16 cellular contexts compared by ENCODE assay signal in the genomic region with DNA sequence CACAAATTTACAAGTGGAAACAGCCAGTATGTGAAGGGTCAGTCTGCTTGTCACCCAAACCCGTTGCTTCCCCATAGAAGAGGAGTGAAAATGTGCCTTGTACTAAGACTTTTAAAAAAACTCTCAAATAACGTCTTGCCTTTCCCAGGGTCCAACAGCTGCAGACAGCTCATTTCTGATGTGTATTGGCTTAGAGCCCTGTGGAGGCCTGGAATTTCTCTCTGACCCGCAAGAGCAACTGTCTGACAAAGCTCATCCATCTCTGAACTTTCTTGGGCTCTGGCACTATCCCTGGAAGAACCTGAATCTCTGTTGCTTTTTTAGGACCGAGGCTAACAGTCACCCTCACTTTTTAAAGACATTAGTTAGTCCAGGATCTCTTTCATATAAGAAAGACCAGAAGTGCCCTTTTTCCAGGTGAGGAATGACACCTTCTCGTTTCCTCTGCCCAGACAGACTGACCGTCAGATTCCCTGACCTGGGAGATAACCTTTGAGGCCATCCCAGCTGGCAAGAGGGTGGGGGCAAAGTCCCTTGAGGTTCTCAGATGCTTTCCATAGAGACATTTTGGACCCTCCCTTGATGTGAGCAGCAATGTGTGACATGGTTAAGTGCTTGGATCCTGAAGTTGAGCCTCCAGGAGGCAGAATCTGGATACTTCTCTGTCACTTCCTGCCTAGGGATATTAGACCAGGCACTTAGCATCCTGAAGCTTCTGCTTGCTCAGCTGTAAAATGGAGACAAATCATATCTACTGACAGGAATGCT. TPM values are rescaled to one million over a fixed set of nuclear protein-coding genes. Genes with fewer than 3 reads are reported as not detected.
A peak's percentile ranks its signal among the peaks of the same experiment; 100 is the strongest.
DNase-seq lines count a peak whose midpoint lies in the region; ATAC-seq and TF ChIP-seq lines count a peak whose summit lies in the region.
"Had no signal": no experiment of that assay in that cellular context is flagged by ENCODE, and none has a peak within 500 bp of the region (broad histone marks: within the 10 kb centered on the region; RNA-seq: fewer than 3 reads in every experiment).

No MANE protein-coding gene starts in this region.

- TF ChIP-seq CTCF in fibroblast of lung (conservative IDR thresholded peaks at IDR 0.05 in 1 of 2, IDR thresholded peaks at IDR 0.05 in 1 of 2; ENCODE audit: low read depth in 1 of 2, low read length in 2 of 2) (no peak), mesothelial cell of epicardium (IDR thresholded peaks at IDR 0.05; ENCODE audit: unreplicated experiment) (no peak), upper lobe of left lung (IDR thresholded peaks at IDR 0.05) (no peak)

- no peak overlapping the region for H3K4me2 ChIP-seq in fibroblast of lung (ENCODE audit: extremely low read depth, insufficient read depth, low read length)
- H3K4me2 ChIP-seq: neural progenitor cell had no signal

- no peak for DNase-seq in left cardiac atrium
- DNase-seq in Right ventricle myocardium superior: no peak
- DNase-seq in fibroblast of lung (ENCODE audit: low read depth in 2 of 2): peak; percentile 85 to 90
- DNase-seq in mesothelial cell of epicardium (ENCODE audit: low spot score in 2 of 2, unreplicated experiment in 2 of 2): no peak
- DNase-seq in upper lobe of left lung: no peak
- DNase-seq in LoVo (ENCODE audit: low spot score): no peak
- DNase-seq in NCI-H1417 (lab: John Stamatoyannopoulos, UW): no peak
- DNase-seq in SIG-M5 (lab: John Stamatoyannopoulos, UW): no peak
- DNase-seq: effector memory CD8-positive, alpha-beta T cell; left lung; NCI-H2029; stomach had no signal

- H3K27ac Mint-ChIP-seq in mesothelial cell of epicardium: peak overlapping the region; percentile 5
- H3K27ac Mint-ChIP-seq: effector memory CD8-positive, alpha-beta T cell; neural progenitor cell had no signal

- TF ChIP-seq EP300 in upper lobe of left lung (IDR thresholded peaks at IDR 0.05): no peak

- H3K4me1 Mint-ChIP-seq in mesothelial cell of epicardium: peaks cover 13% of the 10 kb centered on the region

- TF ChIP-seq POLR2A in upper lobe of left lung (IDR thresholded peaks at IDR 0.05): no peak

- no peak overlapping the region for H2AFZ ChIP-seq in fibroblast of lung (ENCODE audit: low read length)
- H2AFZ ChIP-seq: neural progenitor cell had no signal

- no peaks in the 10 kb centered on the region for H3K9me3 ChIP-seq in fibroblast of lung (ENCODE audit: control insufficient read depth, insufficient read depth, low read depth, low read length)
- no peaks in the 10 kb centered on the region for H3K9me3 ChIP-seq in upper lobe of left lung
- H3K9me3 ChIP-seq: left lung, stomach had no signal

- 64% methylated on average over 6 of the region's 6 CpGs for WGBS in upper lobe of left lung, 2 donors

- no peaks in the 10 kb centered on the region for H3K36me3 ChIP-seq in fibroblast of lung (ENCODE audit: control insufficient read depth, insufficient read depth, low read length)
- H3K36me3 ChIP-seq in upper lobe of left lung: no peaks in the 10 kb centered on the region
- H3K36me3 ChIP-seq: left lung, neural progenitor cell, stomach had no signal

- no peak overlapping the region for H3K4me3 ChIP-seq in fibroblast of lung (replicated peaks in 1 of 4; ENCODE audit: control extremely low read depth in 1 of 4, insufficient read depth in 1 of 4, low read depth in 3 of 4, low read length in 4 of 4)
- no peak overlapping the region for H3K4me3 ChIP-seq in upper lobe of left lung
- H3K4me3 ChIP-seq: left lung, neural progenitor cell, stomach had no signal

- no peak overlapping the region for H3K4me3 Mint-ChIP-seq in mesothelial cell of epicardium
- H3K4me3 Mint-ChIP-seq: effector memory CD8-positive, alpha-beta T cell; neural progenitor cell had no signal

- ATAC-seq in left cardiac atrium (peak; percentile 39 to 70), Right ventricle myocardium superior (ENCODE audit: poor library complexity) (no peak), upper lobe of left lung (ENCODE audit: low FRiP score in 2 of 2) (no peak)
- ATAC-seq: effector memory CD8-positive, alpha-beta T cell; HCT116; left lung had no signal

- H3K4me1 ChIP-seq in fibroblast of lung (ENCODE audit: control insufficient read depth, extremely low read depth, insufficient read depth, low read length) (peaks cover 4% of the 10 kb centered on the region), upper lobe of left lung (peaks cover 7 to 16% (median 7%) of the 10 kb centered on the region in 4 donors)

- intact Hi-C loops in left cardiac atrium (cut with DNase I) (no loop called here), Right ventricle myocardium superior (cut with DNase I) (no loop called here)

- peaks cover 24% of the 10 kb centered on the region for H3K27me3 ChIP-seq in fibroblast of lung (ENCODE audit: control insufficient read depth, insufficient read depth, low read length)
- peaks cover 0 to 8% (median 4%) of the 10 kb centered on the region in 4 donors for H3K27me3 ChIP-seq in upper lobe of left lung

- no peaks in the 10 kb centered on the region for H3K36me3 Mint-ChIP-seq in mesothelial cell of epicardium
- H3K36me3 Mint-ChIP-seq: neural progenitor cell had no signal

- H3K9ac ChIP-seq in fibroblast of lung (ENCODE audit: insufficient read depth, low read length): no peak overlapping the region
- H3K9ac ChIP-seq: neural progenitor cell had no signal

- no peaks in the 10 kb centered on the region for H3K9me3 Mint-ChIP-seq in mesothelial cell of epicardium
- H3K9me3 Mint-ChIP-seq: effector memory CD8-positive, alpha-beta T cell; neural progenitor cell had no signal

- no peaks in the 10 kb centered on the region for H4K20me1 ChIP-seq in fibroblast of lung (ENCODE audit: control insufficient read depth, extremely low read depth, insufficient read depth, low read length)

- H3K27ac ChIP-seq in fibroblast of lung (ENCODE audit: insufficient read depth, low read length): no peak overlapping the region
- H3K27ac ChIP-seq in upper lobe of left lung: peak overlapping the region in 1 of 4 donors; percentile 3
- H3K27ac ChIP-seq: HL-60, left lung, neural progenitor cell had no signal

- H3K79me2 ChIP-seq in fibroblast of lung (ENCODE audit: control insufficient read depth, insufficient read depth, low read length): no peaks in the 10 kb centered on the region

- peaks cover 29% of the 10 kb centered on the region for H3K27me3 Mint-ChIP-seq in mesothelial cell of epicardium (ENCODE audit: low read depth)

RNA-seq across cellular contexts. Expression of gene NODAL, which starts 4.4 kb away (rescaled TPM):
- total RNA-seq in left cardiac atrium (not detected), Right ventricle myocardium superior (not detected), fibroblast of lung (not detected in 2 replicates), mesothelial cell of epicardium (not detected in 3 replicates), upper lobe of left lung (not detected)
- not detected in 2 replicates for polyA plus RNA-seq in fibroblast of lung
- not detected in 2 replicates for polyA plus RNA-seq in fibroblast of lung (2012)
- not detected in 2 replicates for polyA minus RNA-seq in fibroblast of lung (ENCODE audit: low replicate concordance)
- total RNA-seq: A673, left lung, stomach had no signal
- polyA plus RNA-seq: stomach had no signal

RNA-seq across cellular contexts. Expression of gene PALD1, which starts 32.7 kb away (rescaled TPM):
- 1 to 10 TPM; 4.4 to 8.3 TPM for total RNA-seq in left cardiac atrium
- 4.6 TPM for total RNA-seq in Right ventricle myocardium superior
- 0.26 and 0.33 TPM in 2 replicates for total RNA-seq in fibroblast of lung
- 0.09 and 0.41 TPM in 2 replicates for polyA plus RNA-seq in fibroblast of lung
- polyA plus RNA-seq in fibroblast of lung (2012): 0.16 and 0.62 TPM in 2 replicates
- 1.9 TPM in 1 of 2 replicates, not detected in the other for polyA minus RNA-seq in fibroblast of lung (ENCODE audit: low replicate concordance)
- 4.9 to 5.6 TPM (median 4.9 TPM) in 3 replicates for total RNA-seq in mesothelial cell of epicardium
- 10 to 100 TPM in 5 of 6 donors, 1 to 10 TPM in 1; 8.9 to 25.4 (median 13.4) TPM for total RNA-seq in upper lobe of left lung

RNA-seq across cellular contexts. Expression of gene EIF4EBP2, which starts 42.0 kb away (rescaled TPM):
- 100 to 1,000 TPM in 1 of 2 donors, 10 to 100 TPM in 1; 82.9 to 101 TPM for total RNA-seq in left cardiac atrium
- total RNA-seq in Right ventricle myocardium superior: 92.7 TPM
- 18.0 and 21.8 TPM in 2 replicates for total RNA-seq in fibroblast of lung
- 41.5 and 44.9 TPM in 2 replicates for polyA plus RNA-seq in fibroblast of lung
- 25.9 and 30.3 TPM in 2 replicates for polyA plus RNA-seq in fibroblast of lung (2012)
- 25.6 and 26.2 TPM in 2 replicates for polyA minus RNA-seq in fibroblast of lung (ENCODE audit: low replicate concordance)
- 71.1 to 72.3 TPM (median 71.4 TPM) in 3 replicates for total RNA-seq in mesothelial cell of epicardium
- total RNA-seq in upper lobe of left lung: 10 to 100 TPM; 36.3 to 85.1 (median 58.9) TPM

Comparison
In these comparisons a context has a peak if more than half of its experiments do, and no peak if none do; other contexts are left out.
1. ATAC-seq: peak in left cardiac atrium (2 of 2); none in Right ventricle myocardium superior (single experiment) and upper lobe of left lung (0 of 2).
2. DNase-seq: peak in fibroblast of lung (2 of 2); none in left cardiac atrium (single experiment), Right ventricle myocardium superior (single experiment), mesothelial cell of epicardium (0 of 2), upper lobe of left lung (0 of 2), LoVo (single experiment), NCI-H1417 (0 of 3) and SIG-M5 (single experiment).